Comparison of ENCODE assay signal across 8 cellular contexts in the genomic region with DNA sequence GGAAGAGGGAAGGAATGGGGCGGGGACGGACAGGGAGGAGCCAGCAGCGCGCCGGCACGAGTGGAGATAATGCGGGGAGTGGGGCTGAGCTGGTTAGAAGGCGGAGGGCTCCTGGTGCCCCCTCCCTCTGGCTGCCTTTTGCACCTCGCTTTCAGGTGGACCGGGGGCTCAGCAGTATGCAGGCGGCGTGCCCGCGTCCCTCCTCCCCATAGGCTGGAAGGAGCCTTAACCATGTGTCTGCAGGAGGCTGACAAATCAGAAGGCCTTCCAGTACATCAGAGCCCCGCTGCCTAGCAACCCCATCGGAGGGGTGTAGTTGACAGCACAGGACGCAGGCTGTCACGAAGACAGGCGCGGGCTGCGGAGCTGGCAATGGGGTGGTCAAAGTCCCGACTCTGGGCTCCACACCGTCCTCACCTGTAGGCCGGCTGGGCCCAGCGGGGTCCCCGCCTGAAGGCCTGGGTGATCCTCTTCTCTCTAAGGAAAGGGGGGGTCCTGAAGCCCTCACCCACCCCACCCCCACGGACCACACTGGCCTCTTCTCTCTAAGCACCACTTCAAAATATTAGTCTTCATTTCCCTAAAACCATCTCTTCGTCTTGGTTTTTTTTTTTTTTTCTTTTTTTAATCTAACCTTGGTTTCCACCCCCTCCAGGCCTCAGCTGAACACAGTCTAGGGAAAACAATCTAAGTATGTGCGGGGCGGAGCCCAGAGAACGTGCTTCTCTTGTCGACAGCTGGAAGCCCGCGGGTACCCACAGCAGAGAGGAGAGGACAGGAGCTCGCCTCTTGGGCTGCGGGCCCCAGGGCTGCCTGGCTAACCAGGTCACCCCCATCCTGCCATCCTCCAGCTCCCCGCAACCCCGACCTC. TPM values are rescaled to one million over a fixed set of nuclear protein-coding genes. Genes with fewer than 3 reads are reported as not detected.
DNase-seq lines count a peak whose midpoint lies in the region; ATAC-seq and TF ChIP-seq lines count a peak whose summit lies in the region.

No MANE protein-coding gene starts in this region.

- no peaks in the 10 kb centered on the region for H3K27me3 ChIP-seq in body of pancreas
- no peaks in the 10 kb centered on the region for H3K27me3 ChIP-seq in sigmoid colon

- H3K4me3 ChIP-seq in GM12875 (ENCODE audit: low read depth, low read length) (peak overlapping the region; percentile 86), HFF-Myc (replicated peaks; ENCODE audit: low read depth, low read length) (peak overlapping the region; percentile 51), body of pancreas (no peak overlapping the region), sigmoid colon (peak overlapping the region; percentile 57 to 82 (median 72))

- intact Hi-C loops in body of pancreas (cut with DNase I) (no loop called here), sigmoid colon (cut with DNase I) (loop anchor here (5.0 to 10.0 kb wide), 3 partner anchors 34 to 239 kb away; no protein-coding TSS in a partner anchor)

- H3K9me3 ChIP-seq in body of pancreas (no peaks in the 10 kb centered on the region), sigmoid colon (no peaks in the 10 kb centered on the region)

- peak; percentile 34 for ATAC-seq in body of pancreas

- TF ChIP-seq CTCF in GM12875 (IDR thresholded peaks at IDR 0.05; ENCODE audit: borderline replicate concordance, insufficient read depth, low read depth, low read length) (no peak), HFF-Myc (IDR thresholded peaks at IDR 0.05; ENCODE audit: low read depth, low read length, missing control alignments) (no peak), body of pancreas (IDR thresholded peaks at IDR 0.05) (no peak), sigmoid colon (IDR thresholded peaks at IDR 0.05) (no peak)

- TF ChIP-seq POLR2A in body of pancreas (IDR thresholded peaks at IDR 0.05): no peak
- TF ChIP-seq POLR2A in sigmoid colon (IDR thresholded peaks at IDR 0.05): no peak

- H3K4me1 ChIP-seq in body of pancreas (peaks cover 26% of the 10 kb centered on the region), sigmoid colon (peaks cover 0 to 39% (median 33%) of the 10 kb centered on the region in 4 donors)

- TF ChIP-seq EP300 in sigmoid colon (IDR thresholded peaks at IDR 0.05): no peak

- H3K36me3 ChIP-seq in body of pancreas (replicated peaks in 1 of 2; ENCODE audit: insufficient read depth in 1 of 2, low read depth in 2 of 2): no peaks in the 10 kb centered on the region
- peaks cover 0 to 6% (median 0%) of the 10 kb centered on the region in 4 donors for H3K36me3 ChIP-seq in sigmoid colon

- H3K27ac ChIP-seq in body of pancreas (peak overlapping the region; percentile 83 to 97 (median 90)), sigmoid colon (peak overlapping the region; percentile 87 to 96 (median 94))

- peak; percentile 86 for DNase-seq in HFF-Myc (ENCODE audit: extremely low read depth, low read depth)
- peak; percentile 77 for DNase-seq in NCI-H1092 (lab: John Stamatoyannopoulos, UW)
- peak; percentile 48 for DNase-seq in T-helper 9 cell
- peak; percentile 50 to 73 (median 68) for DNase-seq in body of pancreas
- peak; percentile 59 for DNase-seq in iPS DF 19.7 (ENCODE audit: low read depth, low spot score)
- peak; percentile 94 for DNase-seq in sigmoid colon
- DNase-seq in LoVo (ENCODE audit: low spot score): no peak

- WGBS in body of pancreas, 2 donors: 25 to 37% methylated on average over 17 to 38 of the region's 38 CpGs
- 13 to 24% methylated on average over 38 of the region's 38 CpGs for WGBS in sigmoid colon, 2 donors

RNA-seq across cellular contexts. Expression of a gene that starts 44.5 kb away (rescaled TPM):
- total RNA-seq in body of pancreas (10 to 100 TPM; 17.8 to 26.5 TPM), sigmoid colon (10 to 100 TPM; 16.1 to 31.7 (median 18.5) TPM)
- 10 to 100 TPM in 1 of 3 donors, 1 to 10 TPM in 2; 4.8 to 23.2 (median 9.9) TPM for polyA plus RNA-seq in sigmoid colon

Comparison
In these comparisons a context has a peak if more than half of its experiments do, and no peak if none do; other contexts are left out.
1. H3K4me3 ChIP-seq: peak in GM12875 (single experiment), HFF-Myc (single experiment) and sigmoid colon (4 of 4); none in body of pancreas (0 of 2).